Comparison of ENCODE assay signal across 8 cellular contexts in the genomic region with DNA sequence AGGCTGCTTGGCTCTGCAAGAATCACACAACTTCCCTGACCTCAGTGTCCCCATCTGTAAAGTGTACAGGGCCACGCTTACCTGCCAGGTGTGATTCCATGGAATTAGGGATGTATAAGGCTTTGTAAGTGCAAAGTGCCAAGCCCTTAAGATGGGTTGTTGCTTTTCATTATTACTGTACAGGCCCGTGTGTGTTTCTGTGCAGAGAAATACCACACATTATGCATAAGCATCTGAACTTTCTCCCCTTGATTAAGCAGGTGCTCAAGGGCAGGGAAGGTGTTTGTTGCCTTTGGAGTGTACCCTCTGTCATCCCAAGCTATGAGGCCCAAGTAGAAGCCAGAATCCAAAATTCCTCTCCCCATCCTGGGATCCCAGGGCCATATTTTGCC. TPM values are rescaled to one million over a fixed set of nuclear protein-coding genes. Genes with fewer than 3 reads are reported as not detected.
DNase-seq lines count a peak whose midpoint lies in the region; ATAC-seq lines count a peak whose summit lies in the region.

No MANE protein-coding gene starts in this region.

- H3K4me3 ChIP-seq in esophagus (ENCODE audit: low read depth in 1 of 2, low read length in 2 of 2): no peak overlapping the region

- peak; percentile 33 for ATAC-seq in GM18520 (IDR thresholded peaks at IDR 0.05; ENCODE audit: unreplicated experiment)
- peak; percentile 30 for ATAC-seq in GM21381 (IDR thresholded peaks at IDR 0.05; ENCODE audit: unreplicated experiment)
- peak; percentile 43 for ATAC-seq in HG03159 (IDR thresholded peaks at IDR 0.05; ENCODE audit: unreplicated experiment)

- no peaks in the 10 kb centered on the region for H3K27me3 ChIP-seq in esophagus (ENCODE audit: control insufficient read depth in 1 of 2, insufficient read depth in 2 of 2, low read length in 2 of 2)

- no peaks in the 10 kb centered on the region for H3K36me3 ChIP-seq in esophagus (ENCODE audit: control insufficient read depth in 2 of 2, insufficient read depth in 2 of 2, low read length in 1 of 2)

- DNase-seq in stimulated activated CD4-positive, alpha-beta T cell treated with anti-CD3 and anti-CD28 coated beads, Interleukin-12 subunit alpha, Interleukin-12 subunit beta, amount 100 ng/mL, for 4 hours: no peak
- DNase-seq in stimulated activated naive CD4-positive, alpha-beta T cell treated with Interleukin-2 at 50 U/mL for 16 hours (lab: John Stamatoyannopoulos, UW): no peak
- DNase-seq in NCI-H510A (lab: John Stamatoyannopoulos, UW) (no peak), NCI-H1436 treated with DMSO at 0.1 percent for 48 hours (lab: John Stamatoyannopoulos, UW) (no peak)

- peak overlapping the region; percentile 76 to 81 for H3K27ac ChIP-seq in esophagus (ENCODE audit: low read depth in 2 of 2, low read length in 1 of 2)

- H3K4me1 ChIP-seq in esophagus (ENCODE audit: control insufficient read depth in 2 of 2, insufficient read depth in 2 of 2, low read length in 1 of 2): peaks cover 0 to 11% of the 10 kb centered on the region in 2 donors

- 40 to 50% methylated on average over 2 of the region's 2 CpGs for WGBS in esophagus, 2 donors

- H3K9me3 ChIP-seq in esophagus (ENCODE audit: control insufficient read depth in 2 of 2, insufficient read depth in 1 of 2, low read depth in 1 of 2, low read length in 1 of 2): no peaks in the 10 kb centered on the region

RNA-seq across cellular contexts. Expression of a gene that starts 13.6 kb away (rescaled TPM):
- 1 to 10 TPM; 1.2 to 2.2 TPM for polyA plus RNA-seq in esophagus
